25 cellular contexts compared by ENCODE assay signal in genomic region chr10:3402334-3402733, GRCh38.
"Had no signal": no experiment of that assay in that cellular context is flagged by ENCODE, and none has a peak within 500 bp of the region (broad histone marks: within the 10 kb centered on the region; RNA-seq: fewer than 3 reads in every experiment).

No MANE protein-coding gene starts in this region.

- H3K27ac Mint-ChIP-seq: memory B cell; naive thymus-derived CD4-positive, alpha-beta T cell; stimulated activated effector memory CD8-positive, alpha-beta T cell treated with anti-CD3 and anti-CD28 coated beads, Interleukin-12 subunit alpha, Interleukin-12 subunit beta, amount 100 ng/mL, for 72 hours had no signal

- H3K36me3 Mint-ChIP-seq: memory B cell; naive thymus-derived CD4-positive, alpha-beta T cell had no signal

- H3K4me1 ChIP-seq: gastrocnemius medialis, psoas muscle, stomach, thyroid gland had no signal

- ATAC-seq: gastrocnemius medialis; left lobe of liver; naive thymus-derived CD4-positive, alpha-beta T cell; psoas muscle; right cardiac atrium; stimulated activated effector memory CD8-positive, alpha-beta T cell treated with anti-CD3 and anti-CD28 coated beads, Interleukin-12 subunit alpha, Interleukin-12 subunit beta, amount 100 ng/mL, for 72 hours had no signal

- H3K4me3 ChIP-seq: coronary artery, esophagus muscularis mucosa, gastrocnemius medialis, lung, ovary, psoas muscle, sigmoid colon, stomach, thyroid gland had no signal

- H3K9me3 ChIP-seq: esophagus muscularis mucosa, gastrocnemius medialis, ovary, psoas muscle, sigmoid colon, stomach, thyroid gland had no signal

- H3K27me3 ChIP-seq: esophagus muscularis mucosa, gastrocnemius medialis, ovary, sigmoid colon, stomach, thyroid gland had no signal

- H3K4me3 Mint-ChIP-seq: memory B cell; naive thymus-derived CD4-positive, alpha-beta T cell; nephron; stimulated activated effector memory CD8-positive, alpha-beta T cell treated with anti-CD3 and anti-CD28 coated beads, Interleukin-12 subunit alpha, Interleukin-12 subunit beta, amount 100 ng/mL, for 72 hours had no signal

- H3K9me3 Mint-ChIP-seq: memory B cell; stimulated activated effector memory CD8-positive, alpha-beta T cell treated with anti-CD3 and anti-CD28 coated beads, Interleukin-12 subunit alpha, Interleukin-12 subunit beta, amount 100 ng/mL, for 72 hours had no signal

- DNase-seq: dermis blood vessel endothelial cell; effector memory CD4-positive, alpha-beta T cell; gastrocnemius medialis; kidney; midbrain; naive thymus-derived CD4-positive, alpha-beta T cell; nucleus accumbens; ovary; posterior cingulate gyrus; psoas muscle; right cardiac atrium; sigmoid colon; stimulated activated CD4-positive, alpha-beta T cell treated with anti-CD3 and anti-CD28 coated beads, Interleukin-2, amount 100 ng/mL, for 24 hours; stimulated activated CD4-positive, alpha-beta T cell treated with anti-CD3 and anti-CD28 coated beads, Interleukin-4, amount 100 ng/mL, for 24 hours; stimulated activated naive CD4-positive, alpha-beta T cell treated with Interleukin-2 at 50 U/mL for 16 hours; stomach; thyroid gland; trophoblast cell had no signal

- H3K36me3 ChIP-seq: esophagus muscularis mucosa, gastrocnemius medialis, ovary, sigmoid colon, stomach, thyroid gland had no signal

- H3K4me1 Mint-ChIP-seq: memory B cell had no signal

- H3K27ac ChIP-seq: coronary artery, esophagus muscularis mucosa, gastrocnemius medialis, ovary, psoas muscle, stomach, thyroid gland had no signal
